15 cellular contexts compared by ENCODE assay signal in the genomic region with DNA sequence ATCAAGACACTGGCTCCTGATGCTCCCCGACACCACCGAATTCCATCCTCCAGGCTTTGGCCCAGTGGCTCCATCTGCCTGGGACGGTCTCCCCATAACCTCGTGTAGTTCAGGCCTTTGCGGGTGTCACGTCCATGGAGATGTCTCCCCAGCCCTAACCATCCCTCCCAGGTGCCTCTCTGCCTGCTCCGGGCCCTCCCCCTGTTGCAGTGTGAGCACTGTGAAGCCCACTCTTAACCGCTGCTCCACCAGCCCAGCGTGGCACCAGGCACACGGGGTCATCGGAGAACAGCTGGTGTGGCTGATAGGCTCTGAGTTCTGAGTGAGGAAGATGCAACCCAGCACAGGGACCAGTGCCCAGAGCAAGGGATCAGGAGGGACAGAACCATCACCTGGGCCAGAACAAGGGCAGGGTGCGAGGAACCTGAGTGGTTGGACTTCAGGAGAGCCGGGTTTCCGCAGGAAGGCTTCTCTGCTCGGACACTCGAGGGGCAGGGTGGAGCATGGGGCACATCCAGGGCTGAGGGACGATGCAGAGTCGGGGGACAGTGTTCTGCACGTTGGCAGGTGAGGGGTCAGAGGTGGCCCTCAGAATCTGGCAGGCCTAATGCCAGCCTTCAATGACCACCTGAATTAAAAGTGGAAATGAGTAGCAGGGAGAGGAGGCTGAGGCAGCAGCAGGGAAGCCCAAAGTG. TPM values are rescaled to one million over a fixed set of nuclear protein-coding genes. Genes with fewer than 3 reads are reported as not detected.
DNase-seq lines count a peak whose midpoint lies in the region; ATAC-seq and TF ChIP-seq lines count a peak whose summit lies in the region.
"Had no signal": no experiment of that assay in that cellular context is flagged by ENCODE, and none has a peak within 500 bp of the region (broad histone marks: within the 10 kb centered on the region; RNA-seq: fewer than 3 reads in every experiment).

No MANE protein-coding gene starts in this region.

- no peak for TF ChIP-seq POLR2A in transverse colon (IDR thresholded peaks at IDR 0.05)

- ATAC-seq in left ventricle myocardium superior (no peak), mucosa of descending colon (no peak)

- H3K4me3 ChIP-seq in left ventricle myocardium inferior (no peak overlapping the region), mucosa of descending colon (no peak overlapping the region), transverse colon (no peak overlapping the region)

- H3K4me3 Mint-ChIP-seq in activated CD4-positive, alpha-beta memory T cell treated with anti-CD3 and anti-CD28 coated beads, Interleukin-2, amount 10 ng/mL, durations not matched to agents 7 days and 5 days: peak overlapping the region; percentile 10

- POLR2A ChIA-PET in activated CD4-positive, alpha-beta memory T cell treated with anti-CD3 and anti-CD28 coated beads, Interleukin-2, amount 10 ng/mL, durations not matched to agents 7 days and 5 days (lab: Charles Lee): interaction anchor here (1.3 kb wide), 1 partner anchor 113 kb away, joined by 3 read pairs; no protein-coding TSS in a partner anchor

- H3K9me3 Mint-ChIP-seq in activated CD4-positive, alpha-beta memory T cell treated with anti-CD3 and anti-CD28 coated beads, Interleukin-2, amount 10 ng/mL, durations not matched to agents 7 days and 5 days: no peaks in the 10 kb centered on the region
- H3K9me3 Mint-ChIP-seq: endodermal cell had no signal

- peak overlapping the region; percentile 70 for H3K27ac ChIP-seq in left ventricle myocardium inferior (replicated peaks)
- H3K27ac ChIP-seq in transverse colon: peak overlapping the region; percentile 93 to 99 (median 97)

- H3K4me1 Mint-ChIP-seq in activated CD4-positive, alpha-beta memory T cell treated with anti-CD3 and anti-CD28 coated beads, Interleukin-2, amount 10 ng/mL, durations not matched to agents 7 days and 5 days: peaks cover 37% of the 10 kb centered on the region

- intact Hi-C loops in left ventricle myocardium inferior (cut with micrococcal nuclease) (no loop called here), left ventricle myocardium superior (cut with micrococcal nuclease) (loop anchor here (10.0 kb wide), 1 partner anchor 119 kb away; a partner anchor contains a TSS), mucosa of descending colon (cut with DNase I, micrococcal nuclease) (no loop called here), transverse colon (cut with DNase I; ENCODE audit: low total_unique reads) (no loop called here)

- in situ Hi-C loops in transverse colon (cut with MboI; ENCODE audit: low pct_ligation_motif_present in 1 of 4, low pct_unique_long_range_greater_than_20kb in 1 of 4, low sequenced_read_pairs in 3 of 4): loop anchor here in 1 of 4 donors (25.0 kb wide), 1 partner anchor 131 kb away; no protein-coding TSS in a partner anchor

- DNase-seq in left ventricle myocardium inferior: no peak
- no peak for DNase-seq in left ventricle myocardium superior
- DNase-seq in activated CD4-positive, alpha-beta memory T cell treated with anti-CD3 and anti-CD28 coated beads, Interleukin-2, amount 10 ng/mL, durations not matched to agents 7 days and 5 days: no peak
- DNase-seq in mucosa of descending colon: peak in 2 of 3 donors; percentile 43 to 59
- DNase-seq in transverse colon: no peak
- DNase-seq in SKM-1 (lab: John Stamatoyannopoulos, UW; ENCODE audit: unreplicated experiment): no peak
- no peak for DNase-seq in activated gamma-delta T cell (lab: John Stamatoyannopoulos, UW)
- no peak for DNase-seq in LoVo (ENCODE audit: low spot score)
- DNase-seq: DMS79 treated with DMSO at 0.1 percent for 48 hours, endodermal cell, foreskin fibroblast, NCI-H1436, NCI-H524 treated with DMSO at 0.1 percent for 48 hours, SHP77 treated with DMSO at 0.1 percent for 48 hours had no signal

- TF ChIP-seq CTCF in left ventricle myocardium inferior (IDR thresholded peaks at IDR 0.05; ENCODE audit: borderline replicate concordance) (no peak), mucosa of descending colon (IDR thresholded peaks at IDR 0.05) (no peak), transverse colon (IDR thresholded peaks at IDR 0.05) (no peak)

- H3K36me3 ChIP-seq in left ventricle myocardium inferior: no peaks in the 10 kb centered on the region
- H3K36me3 ChIP-seq in mucosa of descending colon (ENCODE audit: low read depth): no peaks in the 10 kb centered on the region
- no peaks in the 10 kb centered on the region for H3K36me3 ChIP-seq in transverse colon

- 87 to 89% methylated on average over 9 to 19 of the region's 19 CpGs for WGBS in transverse colon (ENCODE audit: low coverage in 1 of 2), 2 donors

- H3K36me3 Mint-ChIP-seq in activated CD4-positive, alpha-beta memory T cell treated with anti-CD3 and anti-CD28 coated beads, Interleukin-2, amount 10 ng/mL, durations not matched to agents 7 days and 5 days (ENCODE audit: low read depth): peaks cover 15% of the 10 kb centered on the region

- TF ChIP-seq EP300 in transverse colon (IDR thresholded peaks at IDR 0.05; ENCODE audit: low read depth): no peak

- H3K27ac Mint-ChIP-seq in activated CD4-positive, alpha-beta memory T cell treated with anti-CD3 and anti-CD28 coated beads, Interleukin-2, amount 10 ng/mL, durations not matched to agents 7 days and 5 days: peak overlapping the region; percentile 59
- H3K27ac Mint-ChIP-seq: endodermal cell had no signal

- H3K9me3 ChIP-seq in left ventricle myocardium inferior (replicated peaks): no peaks in the 10 kb centered on the region
- H3K9me3 ChIP-seq in mucosa of descending colon: no peaks in the 10 kb centered on the region
- no peaks in the 10 kb centered on the region for H3K9me3 ChIP-seq in transverse colon

- H3K4me1 ChIP-seq in left ventricle myocardium inferior (peaks cover 59% of the 10 kb centered on the region), mucosa of descending colon (ENCODE audit: low read depth) (peaks cover 47% of the 10 kb centered on the region), transverse colon (peaks cover 42 to 62% (median 55%) of the 10 kb centered on the region in 4 donors)

- CTCF ChIA-PET in activated CD4-positive, alpha-beta memory T cell treated with anti-CD3 and anti-CD28 coated beads, Interleukin-2, amount 10 ng/mL, durations not matched to agents 7 days and 5 days (lab: Charles Lee): interaction anchor here (0.7 kb wide), 1 partner anchor 12 kb away, joined by 3 read pairs; no protein-coding TSS in a partner anchor

- H3K27me3 ChIP-seq in left ventricle myocardium inferior (ENCODE audit: low read depth): no peaks in the 10 kb centered on the region
- no peaks in the 10 kb centered on the region for H3K27me3 ChIP-seq in transverse colon

- peaks cover 6% of the 10 kb centered on the region for H3K27me3 Mint-ChIP-seq in activated CD4-positive, alpha-beta memory T cell treated with anti-CD3 and anti-CD28 coated beads, Interleukin-2, amount 10 ng/mL, durations not matched to agents 7 days and 5 days

RNA-seq across cellular contexts. Expression of a gene that starts 2.6 kb away (rescaled TPM):
- total RNA-seq in left ventricle myocardium inferior: 158 TPM
- total RNA-seq in left ventricle myocardium superior: 172 TPM
- total RNA-seq in activated CD4-positive, alpha-beta memory T cell treated with anti-CD3 and anti-CD28 coated beads, Interleukin-2, amount 10 ng/mL, durations not matched to agents 7 days and 5 days: 100 to 1,000 TPM; 428 to 431 TPM
- 100 to 1,000 TPM; 314 to 329 (median 318) TPM for total RNA-seq in mucosa of descending colon
- 100 to 1,000 TPM; 123 to 191 (median 174) TPM for total RNA-seq in transverse colon

RNA-seq across cellular contexts. Expression of a gene that starts 21.6 kb away (rescaled TPM):
- total RNA-seq in left ventricle myocardium inferior (not detected), left ventricle myocardium superior (not detected), mucosa of descending colon (1 to 10 TPM in 1 of 3 donors, under 1 TPM in 2; 0.32 to 1.2 (median 0.43) TPM), transverse colon (under 1 TPM in 1 of 4 donors, not detected in 3; 0.48 TPM)
- total RNA-seq in activated CD4-positive, alpha-beta memory T cell treated with anti-CD3 and anti-CD28 coated beads, Interleukin-2, amount 10 ng/mL, durations not matched to agents 7 days and 5 days: under 1 TPM; 0.25 to 0.38 TPM
- total RNA-seq: pulmonary artery endothelial cell had no signal

RNA-seq across cellular contexts. Expression of a gene that starts 25.6 kb away (rescaled TPM):
- total RNA-seq in left ventricle myocardium inferior (0.47 TPM), left ventricle myocardium superior (1.7 TPM), mucosa of descending colon (1 to 10 TPM; 1.8 to 4.0 (median 3.0) TPM), transverse colon (1 to 10 TPM in 3 of 4 donors, not detected in 1; 5.2 to 9.5 (median 5.3) TPM)
- not detected for total RNA-seq in activated CD4-positive, alpha-beta memory T cell treated with anti-CD3 and anti-CD28 coated beads, Interleukin-2, amount 10 ng/mL, durations not matched to agents 7 days and 5 days

Comparison
In these comparisons a context has a peak if more than half of its experiments do, and no peak if none do; other contexts are left out.
1. DNase-seq: peak in mucosa of descending colon (2 of 3); none in left ventricle myocardium inferior (single experiment), left ventricle myocardium superior (single experiment), activated CD4-positive, alpha-beta memory T cell treated with anti-CD3 and anti-CD28 coated beads, Interleukin-2, amount 10 ng/mL, durations not matched to agents 7 days and 5 days (single experiment), transverse colon (single experiment), SKM-1 (single experiment), activated gamma-delta T cell (single experiment) and LoVo (single experiment).